In genomic region chr3:128152419-128153155, GRCh38 we compare ENCODE assay signal across 7 cellular contexts. TPM values are rescaled to one million over a fixed set of nuclear protein-coding genes. Genes with fewer than 3 reads are reported as not detected.
DNase-seq lines count a peak whose midpoint lies in the region; ATAC-seq and FAIRE-seq lines count a peak whose summit lies in the region.

No MANE protein-coding gene starts in this region.

- H3K36me3 Mint-ChIP-seq in activated naive CD4-positive, alpha-beta T cell treated with anti-CD3 and anti-CD28 coated beads, Interleukin-2, amount 50 U/mL, for 72 hours = peaks cover 7 to 23% of the 10 kb centered on the region in 2 donors

- H3K27me3 ChIP-seq in iPS-18a (ENCODE audit: control insufficient read depth, insufficient read depth, low read length) = peaks cover 10% of the 10 kb centered on the region

- ATAC-seq in HG03520 (IDR thresholded peaks at IDR 0.05; ENCODE audit: unreplicated experiment) (peak; percentile 31), GM21360 (IDR thresholded peaks at IDR 0.05; ENCODE audit: unreplicated experiment) (no peak)
- peak in 1 of 2 donors; percentile 63 for ATAC-seq in activated naive CD4-positive, alpha-beta T cell treated with anti-CD3 and anti-CD28 coated beads, Interleukin-2, amount 50 U/mL, for 72 hours

- H3K9me3 ChIP-seq in iPS-18a (ENCODE audit: control insufficient read depth, low read depth, low read length) = no peaks in the 10 kb centered on the region

- peak overlapping the region; percentile 54 for H3K9ac ChIP-seq in iPS-18a (ENCODE audit: low read length)

- H3K27ac ChIP-seq in iPS-18a (ENCODE audit: low read length) = no peak overlapping the region

- H3K27ac Mint-ChIP-seq in activated naive CD4-positive, alpha-beta T cell treated with anti-CD3 and anti-CD28 coated beads, Interleukin-2, amount 50 U/mL, for 72 hours = peak overlapping the region; percentile 89 to 92

- H3K4me3 ChIP-seq in iPS-18a (ENCODE audit: low read length) = peak overlapping the region; percentile 78

- DNase-seq in GM18507 (ENCODE audit: extremely low spot score, insufficient read length, low read depth) (no peak), stromal cell of bone marrow (ENCODE audit: low read depth) (peak; percentile 33), GM19238 (ENCODE audit: insufficient read length, low spot score) (no peak)
- no peak for DNase-seq in activated naive CD4-positive, alpha-beta T cell treated with anti-CD3 and anti-CD28 coated beads, Interleukin-2, amount 50 U/mL, for 72 hours (ENCODE audit: low spot score in 2 of 2)

- FAIRE-seq in GM18507 (lab: Jason Lieb, UNC) = peak; percentile 91

- peaks cover 3% of the 10 kb centered on the region for H3K4me1 ChIP-seq in iPS-18a (ENCODE audit: control insufficient read depth, low read depth, low read length)

- H3K36me3 ChIP-seq in iPS-18a (ENCODE audit: control insufficient read depth, low read depth, low read length) = no peaks in the 10 kb centered on the region

- peaks cover 3 to 10% of the 10 kb centered on the region in 2 donors for H3K9me3 Mint-ChIP-seq in activated naive CD4-positive, alpha-beta T cell treated with anti-CD3 and anti-CD28 coated beads, Interleukin-2, amount 50 U/mL, for 72 hours

RNA-seq across cellular contexts. Expression of gene EEFSEC, which starts 0.7 kb away (rescaled TPM):
- 10 to 100 TPM in 1 of 2 donors, 1 to 10 TPM in 1; 3.4 to 20.3 TPM for total RNA-seq in activated naive CD4-positive, alpha-beta T cell treated with anti-CD3 and anti-CD28 coated beads, Interleukin-2, amount 50 U/mL, for 72 hours

RNA-seq across cellular contexts. Expression of gene RUVBL1, which starts 29.0 kb away (rescaled TPM):
- 10 to 100 TPM; 36.1 to 69.7 TPM for total RNA-seq in activated naive CD4-positive, alpha-beta T cell treated with anti-CD3 and anti-CD28 coated beads, Interleukin-2, amount 50 U/mL, for 72 hours
